Comparison of ENCODE assay signal across 8 cellular contexts in the genomic region with DNA sequence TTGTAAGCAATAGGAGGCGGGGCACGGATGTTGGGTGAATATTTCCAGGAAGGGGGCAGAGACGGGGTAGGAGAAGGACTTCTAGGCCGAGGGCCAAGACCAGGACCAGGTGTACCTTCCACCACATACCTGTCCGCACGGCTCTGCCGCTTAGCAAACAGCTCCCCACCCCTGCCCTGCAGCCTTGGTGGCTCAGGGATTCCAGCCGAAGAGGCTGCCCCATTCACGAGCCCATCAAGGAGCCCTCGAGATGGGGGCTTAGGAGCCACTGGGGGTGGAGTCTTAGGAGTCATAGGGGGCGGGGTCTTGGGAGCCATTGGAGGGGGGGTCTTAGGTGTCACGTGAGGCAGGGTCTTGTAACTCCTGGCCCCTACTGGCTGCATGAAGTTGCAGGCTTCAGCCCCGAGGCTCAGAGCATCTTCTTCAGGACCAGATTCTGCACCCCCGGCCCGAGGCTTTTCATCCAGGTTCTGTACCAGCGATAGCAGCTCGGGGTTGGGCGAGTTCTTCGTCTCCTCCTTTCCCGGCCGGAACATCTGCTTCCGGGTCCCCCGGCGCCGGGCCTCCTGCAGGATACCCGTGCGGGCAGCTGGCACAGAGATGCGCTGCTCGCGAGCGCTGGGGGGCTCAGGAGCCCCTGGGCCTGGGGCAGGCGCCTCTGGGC. TPM values are rescaled to one million over a fixed set of nuclear protein-coding genes. Genes with fewer than 3 reads are reported as not detected.
DNase-seq lines count a peak whose midpoint lies in the region; ATAC-seq, FAIRE-seq and TF ChIP-seq lines count a peak whose summit lies in the region.

No MANE protein-coding gene starts in this region.

- DNase-seq in AG08395 (ENCODE audit: low spot score): peak; percentile 58
- peak; percentile 50 to 66 for DNase-seq in frontal cortex (ENCODE audit: low spot score in 2 of 2)
- DNase-seq in neural progenitor cell (ENCODE audit: low spot score): peak; percentile 90
- no peak for DNase-seq in T1000 (lab: John Stamatoyannopoulos, UW)
- DNase-seq in H54 (ENCODE audit: insufficient read length, low spot score): no peak
- DNase-seq in T-helper 9 cell: no peak

- peak overlapping the region; percentile 89 for H2AFZ ChIP-seq in neural progenitor cell (replicated peaks)

- peaks cover 13% of the 10 kb centered on the region for H3K4me1 ChIP-seq in HUES48 (ENCODE audit: control insufficient read depth, insufficient read depth, low read length)
- peaks cover 5% of the 10 kb centered on the region for H3K4me1 ChIP-seq in neural progenitor cell

- H3K4me3 Mint-ChIP-seq in activated T-helper 17 cell treated with anti-CD3 and anti-CD28 coated beads, Interleukin-2, amount 50 U/mL, for 72 hours: peak overlapping the region; percentile 57
- H3K4me3 Mint-ChIP-seq in neural progenitor cell: peak overlapping the region; percentile 89

- H3K36me3 ChIP-seq in HUES48 (ENCODE audit: control insufficient read depth, insufficient read depth, low read length): no peaks in the 10 kb centered on the region
- no peaks in the 10 kb centered on the region for H3K36me3 ChIP-seq in neural progenitor cell

- TF ChIP-seq POLR2A in H54 (IDR thresholded peaks at IDR 0.05; ENCODE audit: low read depth, low read length): no peak

- H3K79me2 ChIP-seq in neural progenitor cell (ENCODE audit: low read depth): no peaks in the 10 kb centered on the region

- H3K4me2 ChIP-seq in neural progenitor cell: peak overlapping the region; percentile 83

- peaks cover 12% of the 10 kb centered on the region for H3K4me1 Mint-ChIP-seq in activated T-helper 17 cell treated with anti-CD3 and anti-CD28 coated beads, Interleukin-2, amount 50 U/mL, for 72 hours
- peaks cover 21% of the 10 kb centered on the region for H3K4me1 Mint-ChIP-seq in neural progenitor cell

- peaks cover 11% of the 10 kb centered on the region for H3K27me3 Mint-ChIP-seq in activated T-helper 17 cell treated with anti-CD3 and anti-CD28 coated beads, Interleukin-2, amount 50 U/mL, for 72 hours
- peaks cover 2% of the 10 kb centered on the region for H3K27me3 Mint-ChIP-seq in neural progenitor cell (ENCODE audit: insufficient read depth, low read depth)

- no peaks in the 10 kb centered on the region for H3K36me3 Mint-ChIP-seq in activated T-helper 17 cell treated with anti-CD3 and anti-CD28 coated beads, Interleukin-2, amount 50 U/mL, for 72 hours (ENCODE audit: low read depth)
- peaks cover 2% of the 10 kb centered on the region for H3K36me3 Mint-ChIP-seq in neural progenitor cell

- no peaks in the 10 kb centered on the region for H3F3A ChIP-seq in neural progenitor cell (ENCODE audit: low read depth)

- peak overlapping the region; percentile 38 for H3K27ac Mint-ChIP-seq in activated T-helper 17 cell treated with anti-CD3 and anti-CD28 coated beads, Interleukin-2, amount 50 U/mL, for 72 hours
- H3K27ac Mint-ChIP-seq in neural progenitor cell: peak overlapping the region; percentile 83

- H3K9me3 ChIP-seq in HUES48 (ENCODE audit: control insufficient read depth, insufficient read depth, low read length) (no peaks in the 10 kb centered on the region), neural progenitor cell (ENCODE audit: low read depth) (no peaks in the 10 kb centered on the region)

- no peaks in the 10 kb centered on the region for H4K20me1 ChIP-seq in neural progenitor cell (ENCODE audit: low read depth)

- peak overlapping the region; percentile 46 for H3K9ac ChIP-seq in HUES48 (ENCODE audit: low read depth, low read length)
- no peak overlapping the region for H3K9ac ChIP-seq in neural progenitor cell

- H3K27ac ChIP-seq in HUES48 (ENCODE audit: low read depth, low read length) (no peak overlapping the region), neural progenitor cell (no peak overlapping the region)

- H3K9me3 Mint-ChIP-seq in activated T-helper 17 cell treated with anti-CD3 and anti-CD28 coated beads, Interleukin-2, amount 50 U/mL, for 72 hours: no peaks in the 10 kb centered on the region
- no peaks in the 10 kb centered on the region for H3K9me3 Mint-ChIP-seq in neural progenitor cell

- no peak for FAIRE-seq in frontal cortex (lab: Jason Lieb, UNC)
- no peak for FAIRE-seq in H54 (lab: Jason Lieb, UNC)

- no peak for TF ChIP-seq CTCF in neural progenitor cell (IDR thresholded peaks at IDR 0.05)

- no peaks in the 10 kb centered on the region for H3K27me3 ChIP-seq in HUES48 (ENCODE audit: control insufficient read depth, insufficient read depth, low read length)
- no peaks in the 10 kb centered on the region for H3K27me3 ChIP-seq in neural progenitor cell

- H3K4me3 ChIP-seq in HUES48 (ENCODE audit: low read depth, low read length) (peak overlapping the region; percentile 76), neural progenitor cell (peak overlapping the region; percentile 68)

- ATAC-seq in activated T-helper 17 cell treated with anti-CD3 and anti-CD28 coated beads, Interleukin-2, amount 50 U/mL, for 72 hours (replicated peaks): no peak

RNA-seq across cellular contexts. Expression of a gene that starts 6.1 kb away (rescaled TPM):
- not detected for total RNA-seq in activated T-helper 17 cell treated with anti-CD3 and anti-CD28 coated beads, Interleukin-2, amount 50 U/mL, for 72 hours
- 0.41 TPM for total RNA-seq in frontal cortex
- 1.2 and 1.9 TPM in 2 replicates for total RNA-seq in neural progenitor cell (ENCODE audit: low replicate concordance)

RNA-seq across cellular contexts. Expression of a gene that starts 8.5 kb away (rescaled TPM):
- total RNA-seq in activated T-helper 17 cell treated with anti-CD3 and anti-CD28 coated beads, Interleukin-2, amount 50 U/mL, for 72 hours: not detected
- total RNA-seq in frontal cortex (not detected), neural progenitor cell (ENCODE audit: low replicate concordance) (0.06 and 0.13 TPM in 2 replicates)

RNA-seq across cellular contexts. Expression of a gene that starts 50.6 kb away (rescaled TPM):
- total RNA-seq in activated T-helper 17 cell treated with anti-CD3 and anti-CD28 coated beads, Interleukin-2, amount 50 U/mL, for 72 hours: 1 to 10 TPM; 6.3 to 7.2 TPM
- total RNA-seq in frontal cortex (12.2 TPM), neural progenitor cell (ENCODE audit: low replicate concordance) (8.3 and 9.4 TPM in 2 replicates)

RNA-seq across cellular contexts. Expression of a gene that starts 56.2 kb away (rescaled TPM):
- 1 to 10 TPM; 6.3 to 6.4 TPM for total RNA-seq in activated T-helper 17 cell treated with anti-CD3 and anti-CD28 coated beads, Interleukin-2, amount 50 U/mL, for 72 hours
- 32.6 TPM for total RNA-seq in frontal cortex
- 50.6 and 97.2 TPM in 2 replicates for total RNA-seq in neural progenitor cell (ENCODE audit: low replicate concordance)

Comparison
In these comparisons a context has a peak if more than half of its experiments do, and no peak if none do; other contexts are left out.
1. DNase-seq: peak in AG08395 (single experiment), frontal cortex (2 of 2) and neural progenitor cell (single experiment); none in T1000 (single experiment), H54 (single experiment) and T-helper 9 cell (single experiment).